In the genomic region with DNA sequence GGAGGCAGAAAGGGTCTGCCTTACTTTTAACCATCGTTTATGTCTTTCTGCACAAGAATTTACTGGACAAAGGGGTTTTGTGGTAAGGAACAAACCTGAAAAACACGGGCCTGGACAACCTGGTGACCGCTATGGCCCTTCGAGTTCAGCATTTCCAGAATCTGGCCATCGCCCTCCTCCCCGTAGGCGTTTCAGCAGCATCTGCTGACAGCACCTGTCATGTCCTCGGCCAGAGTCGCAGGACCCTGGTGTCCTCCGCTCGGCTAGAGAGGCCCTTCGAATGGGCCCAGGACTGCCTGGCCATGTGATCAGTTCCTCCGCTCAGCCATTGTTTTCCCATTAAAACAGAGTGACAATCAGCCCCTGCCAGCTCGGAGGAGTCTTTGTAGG, we compare ENCODE assay signal across 20 cellular contexts.
DNase-seq lines count a peak whose midpoint lies in the region; ATAC-seq, FAIRE-seq and TF ChIP-seq lines count a peak whose summit lies in the region.
"Had no signal": no experiment of that assay in that cellular context is flagged by ENCODE, and none has a peak within 500 bp of the region (broad histone marks: within the 10 kb centered on the region; RNA-seq: fewer than 3 reads in every experiment).

No MANE protein-coding gene starts in this region.

- H2AK5ac ChIP-seq in mesenchymal stem cell (ENCODE audit: low read length, severe bottlenecking), result no peak overlapping the region

- intact Hi-C loops in spleen (cut with DNase I; ENCODE audit: low total_unique reads), result no loop called here

- no peak for TF ChIP-seq POLR2A in spleen (IDR thresholded peaks at IDR 0.05)

- H2BK12ac ChIP-seq in mesenchymal stem cell (ENCODE audit: low read length in 2 of 2), result no peak overlapping the region

- H3K4me2 ChIP-seq in mesenchymal stem cell (ENCODE audit: low read length, poor library complexity, severe bottlenecking), result no peak overlapping the region

- H3K4me3 Mint-ChIP-seq in activated naive CD8-positive, alpha-beta T cell treated with anti-CD3 and anti-CD28 coated beads for 36 hours, result no peak overlapping the region
- H3K4me3 Mint-ChIP-seq: CD4-positive, CD25-positive, alpha-beta regulatory T cell; CD8-positive, alpha-beta memory T cell; H9 had no signal

- no peak overlapping the region for H3K27ac Mint-ChIP-seq in activated naive CD8-positive, alpha-beta T cell treated with anti-CD3 and anti-CD28 coated beads for 36 hours
- H3K27ac Mint-ChIP-seq: CD4-positive, CD25-positive, alpha-beta regulatory T cell; CD8-positive, alpha-beta memory T cell; H9 had no signal

- DNase-seq in RWPE2 (ENCODE audit: low spot score) (peak; percentile 53), coronary artery (ENCODE audit: low spot score) (peak; percentile 26), mesenchymal stem cell (no peak), spleen (peak; percentile 30), HTR-8/SVneo (ENCODE audit: insufficient read length, low spot score) (no peak)
- DNase-seq in stimulated activated naive CD4-positive, alpha-beta T cell (lab: John Stamatoyannopoulos, UW), result no peak
- no peak for DNase-seq in activated naive CD8-positive, alpha-beta T cell treated with anti-CD3 and anti-CD28 coated beads for 36 hours
- DNase-seq in activated T-cell treated with anti-CD3 and anti-CD28 coated beads, Interleukin-2, amount 50 U/mL, for 1 hour, result no peak
- DNase-seq: ACHN; BE2C; C1 segment of cervical spinal cord; CD4-positive, CD25-positive, alpha-beta regulatory T cell; CD8-positive, alpha-beta memory T cell; GOT3 had no signal

- H2BK5ac ChIP-seq in mesenchymal stem cell (ENCODE audit: low read depth, low read length, poor library complexity, severe bottlenecking), result no peak overlapping the region

- no peaks in the 10 kb centered on the region for H3K4me1 Mint-ChIP-seq in activated naive CD8-positive, alpha-beta T cell treated with anti-CD3 and anti-CD28 coated beads for 36 hours
- H3K4me1 Mint-ChIP-seq: CD4-positive, CD25-positive, alpha-beta regulatory T cell; CD8-positive, alpha-beta memory T cell had no signal

- H2BK120ac ChIP-seq in mesenchymal stem cell (ENCODE audit: low read depth, low read length), result no peak overlapping the region

- H3K27ac ChIP-seq in RWPE2 (ENCODE audit: poor library complexity, severe bottlenecking), result no peak overlapping the region
- no peak overlapping the region for H3K27ac ChIP-seq in coronary artery
- H3K27ac ChIP-seq in mesenchymal stem cell (ENCODE audit: low read length, poor library complexity, severe bottlenecking), result no peak overlapping the region
- H3K27ac ChIP-seq in spleen, result no peak overlapping the region

- peaks cover 9% of the 10 kb centered on the region for H3K27me3 Mint-ChIP-seq in activated naive CD8-positive, alpha-beta T cell treated with anti-CD3 and anti-CD28 coated beads for 36 hours

- H3K18ac ChIP-seq in mesenchymal stem cell (ENCODE audit: low read depth in 1 of 2, low read length in 2 of 2), result no peak overlapping the region

- no peak for ATAC-seq in RWPE2 (ENCODE audit: low read depth)

- WGBS in mesenchymal stem cell, result 92% methylated on average over 14 of the region's 14 CpGs
- WGBS in spleen, 5 donors, result 87 to 96% (median 93%) methylated on average over 14 of the region's 14 CpGs

- peak overlapping the region; percentile 9 for H4K8ac ChIP-seq in mesenchymal stem cell (ENCODE audit: low read length)

- H3K27me3 ChIP-seq in RWPE2 (ENCODE audit: insufficient read depth, poor library complexity, severe bottlenecking) (peaks cover 63% of the 10 kb centered on the region), mesenchymal stem cell (ENCODE audit: control insufficient read depth in 1 of 2, insufficient read depth in 1 of 2, low read length in 2 of 2) (peaks cover 0 to 33% of the 10 kb centered on the region in 2 experiments), spleen (replicated peaks in 1 of 7) (peaks cover 0 to 12% (median 0%) of the 10 kb centered on the region in 7 donors)

- no peak overlapping the region for H2BK15ac ChIP-seq in mesenchymal stem cell (ENCODE audit: low read depth, poor library complexity, severe bottlenecking)

- no peak for TF ChIP-seq CTCF in RWPE2 (IDR thresholded peaks at IDR 0.05; ENCODE audit: poor library complexity, severe bottlenecking)
- no peak for TF ChIP-seq CTCF in coronary artery (IDR thresholded peaks at IDR 0.05)
- no peak for TF ChIP-seq CTCF in spleen (IDR thresholded peaks at IDR 0.05 in 8 of 11, conservative IDR thresholded peaks at IDR 0.05 in 3 of 11)

- H3K9me3 Mint-ChIP-seq in activated naive CD8-positive, alpha-beta T cell treated with anti-CD3 and anti-CD28 coated beads for 36 hours, result no peaks in the 10 kb centered on the region
- H3K9me3 Mint-ChIP-seq: CD8-positive, alpha-beta memory T cell; H9 had no signal

- no peaks in the 10 kb centered on the region for H3K9me3 ChIP-seq in RWPE2 (ENCODE audit: severe bottlenecking)
- no peaks in the 10 kb centered on the region for H3K9me3 ChIP-seq in mesenchymal stem cell (ENCODE audit: control insufficient read depth, low read length)
- H3K9me3 ChIP-seq in spleen, result no peaks in the 10 kb centered on the region
- H3K9me3 ChIP-seq: BE2C had no signal

- H2AFZ ChIP-seq in mesenchymal stem cell (ENCODE audit: low read depth, low read length), result no peak overlapping the region

- H3K36me3 ChIP-seq in RWPE2 (ENCODE audit: low read depth) (no peaks in the 10 kb centered on the region), mesenchymal stem cell (ENCODE audit: control insufficient read depth in 1 of 2, insufficient read depth in 2 of 2, low read depth in 1 of 2, low read length in 2 of 2) (peaks cover 0 to 38% of the 10 kb centered on the region in 2 experiments), spleen (peaks cover 0 to 33% (median 0%) of the 10 kb centered on the region in 6 donors)
- H3K36me3 ChIP-seq: BE2C had no signal

- no peak overlapping the region for H3K14ac ChIP-seq in mesenchymal stem cell (ENCODE audit: low read length in 2 of 2)

- no peak overlapping the region for H3K4me3 ChIP-seq in RWPE2 (ENCODE audit: severe bottlenecking)
- H3K4me3 ChIP-seq in coronary artery, result no peak overlapping the region
- no peak overlapping the region for H3K4me3 ChIP-seq in mesenchymal stem cell (ENCODE audit: insufficient read depth in 1 of 2, low read depth in 1 of 2, low read length in 2 of 2)
- H3K4me3 ChIP-seq in spleen, result no peak overlapping the region

- no peak overlapping the region for H3K23ac ChIP-seq in mesenchymal stem cell (ENCODE audit: low read length in 2 of 2)

- FAIRE-seq in HTR-8/SVneo (lab: Jason Lieb, UNC), result no peak
- FAIRE-seq: A204.1, D721Med, G401.6, GM12891 had no signal

- no peaks in the 10 kb centered on the region for H3K79me1 ChIP-seq in mesenchymal stem cell (replicated peaks; ENCODE audit: low read length, poor library complexity, severe bottlenecking)

- peaks cover 2% of the 10 kb centered on the region for H3K36me3 Mint-ChIP-seq in activated naive CD8-positive, alpha-beta T cell treated with anti-CD3 and anti-CD28 coated beads for 36 hours
- H3K36me3 Mint-ChIP-seq: CD4-positive, CD25-positive, alpha-beta regulatory T cell had no signal

- H3K4me1 ChIP-seq in RWPE2 (ENCODE audit: insufficient read depth, poor library complexity, severe bottlenecking), result no peaks in the 10 kb centered on the region
- H3K4me1 ChIP-seq in mesenchymal stem cell (ENCODE audit: control insufficient read depth, insufficient read depth, low read depth, low read length), result no peaks in the 10 kb centered on the region
- no peaks in the 10 kb centered on the region for H3K4me1 ChIP-seq in spleen
- H3K4me1 ChIP-seq: BE2C, Caco-2 had no signal

- H3K4ac ChIP-seq in mesenchymal stem cell (ENCODE audit: low read depth in 1 of 2, low read length in 2 of 2), result no peak overlapping the region

- no peak overlapping the region for H3K9ac ChIP-seq in mesenchymal stem cell (ENCODE audit: low read length)

- no peak overlapping the region for H4K91ac ChIP-seq in mesenchymal stem cell (ENCODE audit: low read length)

Comparison
In these comparisons a context has a peak if more than half of its experiments do, and no peak if none do; other contexts are left out.
1. DNase-seq: peak in RWPE2 (single experiment), coronary artery (single experiment) and spleen (single experiment); none in mesenchymal stem cell (single experiment), stimulated activated naive CD4-positive, alpha-beta T cell (0 of 6), activated naive CD8-positive, alpha-beta T cell treated with anti-CD3 and anti-CD28 coated beads for 36 hours (single experiment), activated T-cell treated with anti-CD3 and anti-CD28 coated beads, Interleukin-2, amount 50 U/mL, for 1 hour (single experiment) and HTR-8/SVneo (single experiment).